In genomic region chr1:172717722-172718455, GRCh38 we compare ENCODE assay signal across 1 cellular context.
TF ChIP-seq lines count a peak whose summit lies in the region.

No MANE protein-coding gene starts in this region.

TF ChIP-seq in K562, 482 proteins besides CTCF, POLR2A, EP300 and RAD21 (continued from another document and continues in another):
- peak; percentile 38 for TF ChIP-seq BRD9 (IDR thresholded peaks at IDR 0.05; ENCODE audit: low read depth, partially characterized antibody)
- no peak for TF ChIP-seq ARNT (IDR thresholded peaks at IDR 0.05)
- 0 out of 4 replicates have a peak, but pooled peaks of 1 of the 2 experiments have one; percentile 18 for TF ChIP-seq NRF1 (conservative IDR thresholded peaks at IDR 0.05 in 1 of 2, IDR thresholded peaks at IDR 0.05 in 1 of 2)
- no peak for TF ChIP-seq ZNF318 (IDR thresholded peaks at IDR 0.05; ENCODE audit: borderline replicate concordance in 1 of 2, low read depth in 1 of 2)
- TF ChIP-seq ZNF324 (CRISPR knock-in tag; IDR thresholded peaks at IDR 0.05), result no peak
- TF ChIP-seq NCOR1 (IDR thresholded peaks at IDR 0.05), result 0 out of 2 replicates have a peak, but pooled peaks have one; percentile 17
- peak in 1 of 3 experiments; percentile 42; a peak in 1 of 6 replicates for TF ChIP-seq ZBTB11 (CRISPR knock-in tag; IDR thresholded peaks at IDR 0.05)
- TF ChIP-seq NBN (IDR thresholded peaks at IDR 0.05; ENCODE audit: low read depth), result 0 out of 2 replicates have a peak, but pooled peaks have one; percentile 19
- TF ChIP-seq ATF3 (IDR thresholded peaks at IDR 0.05), result peak; percentile 79
- TF ChIP-seq ATF3 (CRISPR knock-in tag; conservative IDR thresholded peaks at IDR 0.05), result 0 out of 2 replicates have a peak, but pooled peaks have one; percentile 29
- TF ChIP-seq ZNF766 (CRISPR knock-in tag; conservative IDR thresholded peaks at IDR 0.05), result peak; percentile 79
- TF ChIP-seq ATF1 (CRISPR knock-in tag; IDR thresholded peaks at IDR 0.05), result no peak
- peak; percentile 86 for TF ChIP-seq ATF1 (tag; IDR thresholded peaks at IDR 0.05)
- no peak for TF ChIP-seq XRCC5 (IDR thresholded peaks at IDR 0.05; ENCODE audit: low read depth, low read length)
- peak; percentile 80 for TF ChIP-seq ATF7 (IDR thresholded peaks at IDR 0.05)
- TF ChIP-seq BRF2 (IDR thresholded peaks at IDR 0.05; ENCODE audit: borderline replicate concordance, insufficient read depth, insufficient read length), result no peak
- TF ChIP-seq NR4A1 (CRISPR knock-in tag; IDR thresholded peaks at IDR 0.05), result peak; percentile 7; the same call in 1 of the 2 replicates
- TF ChIP-seq NR4A1 (tag; IDR thresholded peaks at IDR 0.05), result peak; percentile 62; the same call in 1 of the 2 replicates
- peak; percentile 67; the same call in 1 of the 2 replicates for TF ChIP-seq DMBX1 (CRISPR knock-in tag; IDR thresholded peaks at IDR 0.05; ENCODE audit: borderline replicate concordance)
- peak; percentile 34; the same call in 1 of the 2 replicates for TF ChIP-seq JUND (IDR thresholded peaks at IDR 0.05; ENCODE audit: borderline replicate concordance, low read depth, low read length)
- peak; percentile 79; the same call in 2 of the 3 replicates for TF ChIP-seq JUND (tag; IDR thresholded peaks at IDR 0.05; ENCODE audit: borderline replicate concordance, low read depth, low read length)
- 0 out of 4 replicates have a peak, but pooled peaks of 1 of the 2 experiments have one; percentile 41 for TF ChIP-seq ZNF639 (CRISPR knock-in tag; conservative IDR thresholded peaks at IDR 0.05 in 1 of 2, IDR thresholded peaks at IDR 0.05 in 1 of 2)
- no peak for TF ChIP-seq OTX1 (CRISPR knock-in tag; IDR thresholded peaks at IDR 0.05)
- no peak for TF ChIP-seq SRSF7 (optimal IDR thresholded peaks at IDR 0.05; ENCODE audit: low read depth, low read length)
- TF ChIP-seq ZNF175 (CRISPR knock-in tag; IDR thresholded peaks at IDR 0.05; ENCODE audit: low read depth), result peak; percentile 68; the same call in 1 of the 2 replicates
- TF ChIP-seq TEAD4 (IDR thresholded peaks at IDR 0.05; ENCODE audit: low read length), result peak; percentile 55
- no peak for TF ChIP-seq TEAD4 (CRISPR knock-in tag; IDR thresholded peaks at IDR 0.05; ENCODE audit: borderline replicate concordance)
- TF ChIP-seq USF1 (CRISPR knock-in tag; IDR thresholded peaks at IDR 0.05), result peak; percentile 85
- TF ChIP-seq TBL1XR1 (IDR thresholded peaks at IDR 0.05; ENCODE audit: low read length in 2 of 2), result no peak
- no peak for TF ChIP-seq ZNF76 (CRISPR knock-in tag; IDR thresholded peaks at IDR 0.05; ENCODE audit: borderline replicate concordance)
- peak; percentile 60 for TF ChIP-seq FOSL1 (tag; conservative IDR thresholded peaks at IDR 0.05)
- TF ChIP-seq FOXP4 (CRISPR knock-in tag; IDR thresholded peaks at IDR 0.05; ENCODE audit: borderline replicate concordance), result 0 out of 2 replicates have a peak, but pooled peaks have one; percentile 44
- TF ChIP-seq TOE1 (IDR thresholded peaks at IDR 0.05; ENCODE audit: borderline replicate concordance), result peak; percentile 86; the same call in 1 of the 2 replicates
- no peak for TF ChIP-seq TOE1 (CRISPR knock-in tag; IDR thresholded peaks at IDR 0.05; ENCODE audit: borderline replicate concordance, low read depth)
- TF ChIP-seq PKNOX1 (IDR thresholded peaks at IDR 0.05), result peak; percentile 27; the same call in 1 of the 2 replicates
- TF ChIP-seq CREM (IDR thresholded peaks at IDR 0.05; ENCODE audit: low read depth), result peak; percentile 45; the same call in 1 of the 2 replicates
- 0 out of 2 replicates have a peak, but pooled peaks have one; percentile 6 for TF ChIP-seq PYGO2 (tag; IDR thresholded peaks at IDR 0.05)
- TF ChIP-seq E2F6 (IDR thresholded peaks at IDR 0.05; ENCODE audit: borderline replicate concordance in 1 of 2, extremely low read depth in 1 of 2, insufficient read depth in 1 of 2, insufficient read length in 1 of 2, low read depth in 1 of 2, low read length in 1 of 2, poor library complexity in 1 of 2, severe bottlenecking in 1 of 2), result peak in 1 of 2 experiments; percentile 26
- peak in 1 of 2 experiments; percentile 43; a peak in 1 of 4 replicates for TF ChIP-seq TRIM24 (IDR thresholded peaks at IDR 0.05)
- no peak for TF ChIP-seq ZFPM2 (CRISPR knock-in tag; IDR thresholded peaks at IDR 0.05)
- peak; percentile 46; the same call in 1 of the 2 replicates for TF ChIP-seq SMARCE1 (IDR thresholded peaks at IDR 0.05)
- no peak for TF ChIP-seq FOXJ3 (CRISPR knock-in tag; IDR thresholded peaks at IDR 0.05)
